Comparison of ENCODE assay signal across 20 cellular contexts in the genomic region with DNA sequence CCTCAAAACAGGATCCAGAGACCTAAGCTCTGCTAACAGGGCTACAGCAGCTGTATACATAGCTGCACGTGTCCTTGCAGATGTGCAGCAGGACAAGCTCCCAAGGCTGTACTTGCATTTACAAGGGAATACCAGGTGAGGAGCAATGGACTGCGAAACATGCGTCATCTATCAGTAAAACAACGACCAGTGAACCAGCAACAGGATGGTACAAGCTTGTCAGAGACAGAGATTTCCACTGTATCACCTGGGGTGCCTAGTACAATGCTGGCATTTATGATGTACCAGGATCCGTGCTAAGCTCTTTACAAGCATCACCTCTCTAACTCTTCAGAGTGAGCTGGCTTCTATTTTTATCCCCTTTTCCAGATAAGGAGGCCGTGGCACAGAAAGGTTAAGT.
A peak's percentile ranks its signal among the peaks of the same experiment; 100 is the strongest.
DNase-seq lines count a peak whose midpoint lies in the region; ATAC-seq, FAIRE-seq and TF ChIP-seq lines count a peak whose summit lies in the region.
"Had no signal": no experiment of that assay in that cellular context is flagged by ENCODE, and none has a peak within 500 bp of the region (broad histone marks: within the 10 kb centered on the region; RNA-seq: fewer than 3 reads in every experiment).

No MANE protein-coding gene starts in this region.

- peaks cover 3 to 18% of the 10 kb centered on the region in 2 donors for H3K36me3 Mint-ChIP-seq in stimulated activated naive B cell treated with anti-CD40 and anti-IgM and Interleukin-4, amounts not matched to agents 10 μg/mL and 1 μg/mL and 100 μg/mL, for 72 hours
- H3K36me3 Mint-ChIP-seq: activated naive CD4-positive, alpha-beta T cell treated with anti-CD3 and anti-CD28 coated beads, Interleukin-2, amount 50 U/mL, for 72 hours; natural killer cell had no signal

- BruUV-seq in OCI-LY7 (replicated peaks; lab: Mats Ljungman, UMichigan): no TSS peak

- CTCF ChIA-PET in OCI-LY7 (lab: Charles Lee; ENCODE audit: unreplicated experiment): interaction anchor here (1.2 kb wide), 1 partner anchor 31 kb away, joined by 3 read pairs; no protein-coding TSS in a partner anchor

- intact Hi-C loops in OCI-LY7 (cut with micrococcal nuclease; ENCODE audit: unreplicated experiment): no loop called here

- POLR2A ChIA-PET in OCI-LY7 (lab: Charles Lee): interaction anchor here (0.6 kb wide), 1 partner anchor 60 kb away, joined by 3 read pairs; no protein-coding TSS in a partner anchor

- peak; percentile 19 for ATAC-seq in stimulated activated naive CD8-positive, alpha-beta T cell treated with anti-CD3 and anti-CD28 coated beads, Interleukin-15, Interleukin-2, amounts not matched to agents 100 U/mL and 50 U/mL, for 24 hours
- no peak for ATAC-seq in stimulated activated naive CD8-positive, alpha-beta T cell treated with anti-CD3 and anti-CD28 coated beads, Interleukin-15, amount 100 ng/mL, for 72 hours
- ATAC-seq in stimulated activated naive B cell treated with anti-CD40 and anti-IgM and Interleukin-4, amounts not matched to agents 10 μg/mL and 1 μg/mL and 100 μg/mL, for 72 hours (replicated peaks): peak; percentile 66 to 71
- ATAC-seq: HCT116, lower lobe of right lung, natural killer cell had no signal

- DNase-seq in stimulated activated naive CD8-positive, alpha-beta T cell treated with anti-CD3 and anti-CD28 coated beads, Interleukin-15, Interleukin-2, amounts not matched to agents 100 U/mL and 50 U/mL, for 24 hours: no peak
- DNase-seq in stimulated activated naive CD8-positive, alpha-beta T cell treated with anti-CD3 and anti-CD28 coated beads, Interleukin-15, amount 100 ng/mL, for 72 hours: no peak
- peak; percentile 67 for DNase-seq in OCI-LY7 (ENCODE audit: low spot score)
- DNase-seq in stimulated activated naive B cell treated with anti-CD40 and anti-IgM and Interleukin-4, amounts not matched to agents 10 μg/mL and 1 μg/mL and 100 μg/mL, for 72 hours: peak; percentile 53
- DNase-seq in GM19239 (ENCODE audit: insufficient read length, low spot score): no peak
- DNase-seq in GM13977 (ENCODE audit: low spot score): no peak
- no peak for DNase-seq in NOMO-1 treated with dmso at 0.1 percent for 144 hours (lab: John Stamatoyannopoulos, UW; ENCODE audit: unreplicated experiment)
- DNase-seq: brain microvascular endothelial cell; C1 segment of cervical spinal cord; DMS79; lower lobe of right lung; natural killer cell; NCI-H1436; stimulated activated naive CD4-positive, alpha-beta T cell had no signal

- in situ Hi-C loops in GM13977 (cut with MboI; ENCODE audit: low pct_unique_long_range_greater_than_20kb, low sequenced_read_pairs, unreplicated experiment): no loop called here

- peaks cover 9% of the 10 kb centered on the region; the same call in 1 of the 2 replicates for H3K36me3 ChIP-seq in OCI-LY7 (ENCODE audit: insufficient read depth, low read length)
- H3K36me3 ChIP-seq: brain microvascular endothelial cell, prostate gland had no signal

- H3K9me3 ChIP-seq in OCI-LY7 (ENCODE audit: low read length): no peaks in the 10 kb centered on the region
- H3K9me3 ChIP-seq: lower lobe of right lung, prostate gland had no signal

- H3K79me2 ChIP-seq in OCI-LY7 (ENCODE audit: insufficient read depth, low read depth, low read length): no peaks in the 10 kb centered on the region

- H3K4me3 ChIP-seq in OCI-LY7 (ENCODE audit: low read depth, low read length, poor library complexity, severe bottlenecking): no peak overlapping the region
- H3K4me3 ChIP-seq: lower lobe of right lung, prostate gland had no signal

- H3K27ac ChIP-seq in OCI-LY7 (ENCODE audit: low read depth, low read length, poor library complexity, severe bottlenecking): no peak overlapping the region
- H3K27ac ChIP-seq: brain microvascular endothelial cell, lower lobe of right lung, prostate gland, VCaP had no signal

- H3K4me1 Mint-ChIP-seq in stimulated activated naive CD8-positive, alpha-beta T cell treated with anti-CD3 and anti-CD28 coated beads, Interleukin-15, amount 100 ng/mL, for 72 hours: peaks cover 79% of the 10 kb centered on the region
- peaks cover 41 to 88% of the 10 kb centered on the region in 2 donors for H3K4me1 Mint-ChIP-seq in stimulated activated naive B cell treated with anti-CD40 and anti-IgM and Interleukin-4, amounts not matched to agents 10 μg/mL and 1 μg/mL and 100 μg/mL, for 72 hours
- H3K4me1 Mint-ChIP-seq: natural killer cell had no signal

- H3K9me3 Mint-ChIP-seq in stimulated activated naive CD8-positive, alpha-beta T cell treated with anti-CD3 and anti-CD28 coated beads, Interleukin-15, amount 100 ng/mL, for 72 hours: no peaks in the 10 kb centered on the region
- H3K9me3 Mint-ChIP-seq in stimulated activated naive B cell treated with anti-CD40 and anti-IgM and Interleukin-4, amounts not matched to agents 10 μg/mL and 1 μg/mL and 100 μg/mL, for 72 hours: no peaks in the 10 kb centered on the region
- H3K9me3 Mint-ChIP-seq: activated naive CD4-positive, alpha-beta T cell treated with anti-CD3 and anti-CD28 coated beads, Interleukin-2, amount 50 U/mL, for 72 hours; natural killer cell had no signal

- H4K20me1 ChIP-seq in OCI-LY7 (ENCODE audit: insufficient read depth, low read length): peaks cover 12% of the 10 kb centered on the region; the same call in 1 of the 2 replicates

- peak overlapping the region; percentile 37 for H3K4me2 ChIP-seq in OCI-LY7 (ENCODE audit: low read length)

- H3K9me2 ChIP-seq in OCI-LY7 (ENCODE audit: insufficient read depth, low read length): no peaks in the 10 kb centered on the region

- no peaks in the 10 kb centered on the region for H3K27me3 Mint-ChIP-seq in stimulated activated naive CD8-positive, alpha-beta T cell treated with anti-CD3 and anti-CD28 coated beads, Interleukin-15, amount 100 ng/mL, for 72 hours
- no peaks in the 10 kb centered on the region for H3K27me3 Mint-ChIP-seq in stimulated activated naive B cell treated with anti-CD40 and anti-IgM and Interleukin-4, amounts not matched to agents 10 μg/mL and 1 μg/mL and 100 μg/mL, for 72 hours

- FAIRE-seq in islet of Langerhans (lab: Jason Lieb, UNC) (peak; percentile 24), GM19239 (lab: Jason Lieb, UNC) (no peak)
- FAIRE-seq: frontal cortex had no signal

- TF ChIP-seq CTCF in OCI-LY7 (conservative IDR thresholded peaks at IDR 0.05; ENCODE audit: low read length) (no peak), GM13977 (IDR thresholded peaks at IDR 0.05; ENCODE audit: extremely low read depth, insufficient read depth, missing control alignments) (no peak)

- H2AFZ ChIP-seq in OCI-LY7 (ENCODE audit: low read length): no peak overlapping the region

- H3K4me3 Mint-ChIP-seq in stimulated activated naive CD8-positive, alpha-beta T cell treated with anti-CD3 and anti-CD28 coated beads, Interleukin-15, amount 100 ng/mL, for 72 hours: no peak overlapping the region
- peak overlapping the region in 1 of 2 donors; percentile 46 for H3K4me3 Mint-ChIP-seq in stimulated activated naive B cell treated with anti-CD40 and anti-IgM and Interleukin-4, amounts not matched to agents 10 μg/mL and 1 μg/mL and 100 μg/mL, for 72 hours
- H3K4me3 Mint-ChIP-seq: natural killer cell had no signal

- H3K27ac Mint-ChIP-seq in stimulated activated naive CD8-positive, alpha-beta T cell treated with anti-CD3 and anti-CD28 coated beads, Interleukin-15, amount 100 ng/mL, for 72 hours: no peak overlapping the region
- peak overlapping the region; percentile 82 for H3K27ac Mint-ChIP-seq in stimulated activated naive B cell treated with anti-CD40 and anti-IgM and Interleukin-4, amounts not matched to agents 10 μg/mL and 1 μg/mL and 100 μg/mL, for 72 hours
- H3K27ac Mint-ChIP-seq: natural killer cell had no signal

- H3K4me1 ChIP-seq in OCI-LY7 (ENCODE audit: insufficient read depth, low read length, poor library complexity, severe bottlenecking): peaks cover 30% of the 10 kb centered on the region
- H3K4me1 ChIP-seq: lower lobe of right lung had no signal

Comparison
In these comparisons a context has a peak if more than half of its experiments do, and no peak if none do; other contexts are left out.
1. DNase-seq: peak in OCI-LY7 (single experiment) and stimulated activated naive B cell treated with anti-CD40 and anti-IgM and Interleukin-4, amounts not matched to agents 10 μg/mL and 1 μg/mL and 100 μg/mL, for 72 hours (single experiment); none in stimulated activated naive CD8-positive, alpha-beta T cell treated with anti-CD3 and anti-CD28 coated beads, Interleukin-15, Interleukin-2, amounts not matched to agents 100 U/mL and 50 U/mL, for 24 hours (single experiment), stimulated activated naive CD8-positive, alpha-beta T cell treated with anti-CD3 and anti-CD28 coated beads, Interleukin-15, amount 100 ng/mL, for 72 hours (0 of 2), GM19239 (single experiment), GM13977 (single experiment) and NOMO-1 treated with dmso at 0.1 percent for 144 hours (single experiment).